In the genomic region with DNA sequence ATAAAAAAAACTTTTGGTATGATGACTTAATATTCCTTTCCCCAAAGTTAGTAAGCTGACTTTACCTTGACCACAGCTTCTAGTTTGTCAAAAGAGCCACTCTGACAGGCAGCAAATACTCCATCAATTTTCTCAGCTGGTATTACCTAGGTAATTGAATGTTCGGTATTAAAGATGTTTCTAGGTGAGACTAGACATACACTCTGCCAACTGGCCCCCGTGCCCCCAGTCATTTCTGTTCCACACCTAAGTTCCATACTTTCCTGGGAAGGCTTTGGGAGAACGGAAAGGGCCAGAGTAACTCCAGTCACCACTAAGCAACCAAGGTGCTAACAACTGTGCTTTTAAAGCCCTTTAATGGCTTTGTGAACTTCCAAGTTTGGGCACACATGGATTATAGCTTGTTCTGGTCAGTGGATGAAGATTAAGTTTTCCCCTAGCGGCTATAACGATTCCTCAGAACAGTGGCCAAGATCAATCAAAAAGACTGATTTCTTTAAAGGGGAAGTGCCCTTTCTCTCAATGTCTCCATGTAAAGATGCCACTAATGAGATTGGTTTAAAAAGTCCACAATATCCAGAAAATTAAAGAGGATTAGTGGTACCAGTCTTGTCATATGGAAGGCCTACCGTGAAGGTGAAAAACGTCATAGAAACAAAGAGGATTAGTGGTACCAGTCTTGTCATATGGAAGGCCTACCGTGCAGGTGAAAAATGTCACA, we compare ENCODE assay signal across 8 cellular contexts. TPM values are rescaled to one million over a fixed set of nuclear protein-coding genes. Genes with fewer than 3 reads are reported as not detected.
DNase-seq lines count a peak whose midpoint lies in the region; ATAC-seq and TF ChIP-seq lines count a peak whose summit lies in the region.

No MANE protein-coding gene starts in this region.

- TF ChIP-seq RAD21 in Ishikawa (IDR thresholded peaks at IDR 0.05; ENCODE audit: low read depth), result no peak

- ATAC-seq in HG02588 (IDR thresholded peaks at IDR 0.05; ENCODE audit: unreplicated experiment) (no peak), HG02870 (IDR thresholded peaks at IDR 0.05; ENCODE audit: unreplicated experiment) (no peak), GM21717 (IDR thresholded peaks at IDR 0.05; ENCODE audit: unreplicated experiment) (no peak)

- H3K4me1 Mint-ChIP-seq in activated CD4-positive, alpha-beta memory T cell treated with anti-CD3 and anti-CD28 coated beads, Interleukin-2, amount 10 ng/mL, durations not matched to agents 7 days and 5 days, result peaks cover 48% of the 10 kb centered on the region

- peak overlapping the region; percentile 22 for H3K27ac Mint-ChIP-seq in activated CD4-positive, alpha-beta memory T cell treated with anti-CD3 and anti-CD28 coated beads, Interleukin-2, amount 10 ng/mL, durations not matched to agents 7 days and 5 days

- H3K36me3 Mint-ChIP-seq in activated CD4-positive, alpha-beta memory T cell treated with anti-CD3 and anti-CD28 coated beads, Interleukin-2, amount 10 ng/mL, durations not matched to agents 7 days and 5 days (ENCODE audit: low read depth), result peaks cover 87% of the 10 kb centered on the region

- H3K4me3 Mint-ChIP-seq in activated CD4-positive, alpha-beta memory T cell treated with anti-CD3 and anti-CD28 coated beads, Interleukin-2, amount 10 ng/mL, durations not matched to agents 7 days and 5 days, result no peak overlapping the region

- no peaks in the 10 kb centered on the region for H3K9me3 Mint-ChIP-seq in activated CD4-positive, alpha-beta memory T cell treated with anti-CD3 and anti-CD28 coated beads, Interleukin-2, amount 10 ng/mL, durations not matched to agents 7 days and 5 days

- CTCF ChIA-PET in activated CD4-positive, alpha-beta memory T cell treated with anti-CD3 and anti-CD28 coated beads, Interleukin-2, amount 10 ng/mL, durations not matched to agents 7 days and 5 days (lab: Charles Lee), result interaction anchor here (0.8 to 1.2 kb wide), 2 partner anchors 10 to 31 kb away, joined by 3 to 4 read pairs; no protein-coding TSS in a partner anchor

- DNase-seq in Daoy (ENCODE audit: low read depth) (peak; percentile 51), islet precursor cell (peak; percentile 57), NCI-H748 (lab: John Stamatoyannopoulos, UW; ENCODE audit: unreplicated experiment) (no peak)
- no peak for DNase-seq in activated CD4-positive, alpha-beta memory T cell treated with anti-CD3 and anti-CD28 coated beads, Interleukin-2, amount 10 ng/mL, durations not matched to agents 7 days and 5 days

- no peak for TF ChIP-seq EP300 in Ishikawa (IDR thresholded peaks at IDR 0.05; ENCODE audit: borderline replicate concordance)

- no peaks in the 10 kb centered on the region for H3K27me3 Mint-ChIP-seq in activated CD4-positive, alpha-beta memory T cell treated with anti-CD3 and anti-CD28 coated beads, Interleukin-2, amount 10 ng/mL, durations not matched to agents 7 days and 5 days

- POLR2A ChIA-PET in activated CD4-positive, alpha-beta memory T cell treated with anti-CD3 and anti-CD28 coated beads, Interleukin-2, amount 10 ng/mL, durations not matched to agents 7 days and 5 days (lab: Charles Lee), result interaction anchor here (0.9 to 6.4 kb wide), 8 partner anchors 8 to 858 kb away, joined by 3 to 77 read pairs (median 6); a partner anchor contains a TSS

TF ChIP-seq in Ishikawa, 13 proteins besides CTCF, POLR2A, EP300 and RAD21:
- TF ChIP-seq EGR1 (IDR thresholded peaks at IDR 0.05), result no peak; the same call in 1 of the 2 replicates
- TF ChIP-seq CREB1 (IDR thresholded peaks at IDR 0.05; ENCODE audit: low read depth), result no peak
- TF ChIP-seq, protein P1, sequence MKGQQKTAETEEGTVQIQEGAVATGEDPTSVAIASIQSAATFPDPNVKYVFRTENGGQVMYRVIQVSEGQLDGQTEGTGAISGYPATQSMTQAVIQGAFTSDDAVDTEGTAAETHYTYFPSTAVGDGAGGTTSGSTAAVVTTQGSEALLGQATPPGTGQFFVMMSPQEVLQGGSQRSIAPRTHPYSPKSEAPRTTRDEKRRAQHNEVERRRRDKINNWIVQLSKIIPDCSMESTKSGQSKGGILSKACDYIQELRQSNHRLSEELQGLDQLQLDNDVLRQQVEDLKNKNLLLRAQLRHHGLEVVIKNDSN (IDR thresholded peaks at IDR 0.05), result no peak
- peak; percentile 30; the same call in 1 of the 2 replicates for TF ChIP-seq FOXM1 (IDR thresholded peaks at IDR 0.05; ENCODE audit: borderline replicate concordance, low read depth)
- TF ChIP-seq YY1 (IDR thresholded peaks at IDR 0.05; ENCODE audit: low read depth), result peak; percentile 25; the same call in 1 of the 2 replicates
- TF ChIP-seq NFIC (IDR thresholded peaks at IDR 0.05), result peak; percentile 14; the same call in 1 of the 2 replicates
- no peak for TF ChIP-seq TCF12 (IDR thresholded peaks at IDR 0.05; ENCODE audit: low read depth)
- no peak; the same call in none of the 2 replicates for TF ChIP-seq TAF1 (IDR thresholded peaks at IDR 0.05; ENCODE audit: low read depth)
- TF ChIP-seq TEAD4 (IDR thresholded peaks at IDR 0.05), result peak; percentile 6; the same call in 1 of the 2 replicates
- TF ChIP-seq CEBPB (IDR thresholded peaks at IDR 0.05), result no peak
- TF ChIP-seq, protein P2, sequence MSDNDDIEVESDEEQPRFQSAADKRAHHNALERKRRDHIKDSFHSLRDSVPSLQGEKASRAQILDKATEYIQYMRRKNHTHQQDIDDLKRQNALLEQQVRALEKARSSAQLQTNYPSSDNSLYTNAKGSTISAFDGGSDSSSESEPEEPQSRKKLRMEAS (IDR thresholded peaks at IDR 0.05), result peak; percentile 50
- no peak for TF ChIP-seq ZBTB7A (IDR thresholded peaks at IDR 0.05; ENCODE audit: low read depth)
- TF ChIP-seq, protein P3, sequence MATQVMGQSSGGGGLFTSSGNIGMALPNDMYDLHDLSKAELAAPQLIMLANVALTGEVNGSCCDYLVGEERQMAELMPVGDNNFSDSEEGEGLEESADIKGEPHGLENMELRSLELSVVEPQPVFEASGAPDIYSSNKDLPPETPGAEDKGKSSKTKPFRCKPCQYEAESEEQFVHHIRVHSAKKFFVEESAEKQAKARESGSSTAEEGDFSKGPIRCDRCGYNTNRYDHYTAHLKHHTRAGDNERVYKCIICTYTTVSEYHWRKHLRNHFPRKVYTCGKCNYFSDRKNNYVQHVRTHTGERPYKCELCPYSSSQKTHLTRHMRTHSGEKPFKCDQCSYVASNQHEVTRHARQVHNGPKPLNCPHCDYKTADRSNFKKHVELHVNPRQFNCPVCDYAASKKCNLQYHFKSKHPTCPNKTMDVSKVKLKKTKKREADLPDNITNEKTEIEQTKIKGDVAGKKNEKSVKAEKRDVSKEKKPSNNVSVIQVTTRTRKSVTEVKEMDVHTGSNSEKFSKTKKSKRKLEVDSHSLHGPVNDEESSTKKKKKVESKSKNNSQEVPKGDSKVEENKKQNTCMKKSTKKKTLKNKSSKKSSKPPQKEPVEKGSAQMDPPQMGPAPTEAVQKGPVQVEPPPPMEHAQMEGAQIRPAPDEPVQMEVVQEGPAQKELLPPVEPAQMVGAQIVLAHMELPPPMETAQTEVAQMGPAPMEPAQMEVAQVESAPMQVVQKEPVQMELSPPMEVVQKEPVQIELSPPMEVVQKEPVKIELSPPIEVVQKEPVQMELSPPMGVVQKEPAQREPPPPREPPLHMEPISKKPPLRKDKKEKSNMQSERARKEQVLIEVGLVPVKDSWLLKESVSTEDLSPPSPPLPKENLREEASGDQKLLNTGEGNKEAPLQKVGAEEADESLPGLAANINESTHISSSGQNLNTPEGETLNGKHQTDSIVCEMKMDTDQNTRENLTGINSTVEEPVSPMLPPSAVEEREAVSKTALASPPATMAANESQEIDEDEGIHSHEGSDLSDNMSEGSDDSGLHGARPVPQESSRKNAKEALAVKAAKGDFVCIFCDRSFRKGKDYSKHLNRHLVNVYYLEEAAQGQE (IDR thresholded peaks at IDR 0.05; ENCODE audit: low read depth), result no peak

RNA-seq across cellular contexts. Expression of a gene that starts 7.0 kb away (rescaled TPM):
- 697 and 819 TPM in 2 replicates for total RNA-seq in Daoy (2014; rRNA removed; shearing (Covaris generic))
- 100 to 1,000 TPM; 385 to 388 TPM for total RNA-seq in activated CD4-positive, alpha-beta memory T cell treated with anti-CD3 and anti-CD28 coated beads, Interleukin-2, amount 10 ng/mL, durations not matched to agents 7 days and 5 days

RNA-seq across cellular contexts. Expression of a gene that starts 15.9 kb away (rescaled TPM):
- total RNA-seq in Daoy (2014; rRNA removed; shearing (Covaris generic)), result 167 and 198 TPM in 2 replicates
- 10 to 100 TPM; 85.5 to 89.3 TPM for total RNA-seq in activated CD4-positive, alpha-beta memory T cell treated with anti-CD3 and anti-CD28 coated beads, Interleukin-2, amount 10 ng/mL, durations not matched to agents 7 days and 5 days

RNA-seq across cellular contexts. Expression of a gene that starts 52.1 kb away (rescaled TPM):
- total RNA-seq in Daoy (2014; rRNA removed; shearing (Covaris generic)), result not detected in 2 replicates
- total RNA-seq in activated CD4-positive, alpha-beta memory T cell treated with anti-CD3 and anti-CD28 coated beads, Interleukin-2, amount 10 ng/mL, durations not matched to agents 7 days and 5 days, result not detected

Comparison
In these comparisons a context has a peak if more than half of its experiments do, and no peak if none do; other contexts are left out.
1. DNase-seq: peak in Daoy (single experiment) and islet precursor cell (single experiment); none in activated CD4-positive, alpha-beta memory T cell treated with anti-CD3 and anti-CD28 coated beads, Interleukin-2, amount 10 ng/mL, durations not matched to agents 7 days and 5 days (single experiment) and NCI-H748 (single experiment).